Comparison of ENCODE assay signal across 8 cellular contexts in the genomic region with DNA sequence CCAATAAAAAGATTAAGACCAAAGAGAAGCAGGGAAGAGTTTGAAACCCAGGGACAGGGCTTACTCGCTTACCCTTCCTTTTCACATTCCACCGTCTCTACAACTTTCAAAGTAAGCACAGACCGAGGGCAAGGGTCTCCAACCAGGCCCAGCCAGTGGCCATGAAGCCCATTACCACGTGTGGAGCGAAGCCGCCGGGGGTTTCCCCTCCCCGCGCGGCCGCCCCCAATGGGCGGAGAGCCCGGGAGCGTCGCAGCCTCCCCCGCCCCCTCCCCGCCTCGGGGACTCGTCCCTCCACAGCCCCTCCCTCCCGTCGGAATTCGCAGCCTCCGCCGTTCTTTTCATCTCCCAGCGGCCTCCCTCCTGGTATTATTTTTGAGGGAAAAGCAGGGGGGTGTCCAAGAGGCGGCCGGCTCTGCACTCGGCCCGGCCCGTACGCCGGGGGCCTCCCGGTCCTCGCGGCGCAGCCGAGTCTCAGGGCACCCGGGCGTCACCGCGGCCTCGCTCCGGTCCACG. TPM values are rescaled to one million over a fixed set of nuclear protein-coding genes. Genes with fewer than 3 reads are reported as not detected.
DNase-seq lines count a peak whose midpoint lies in the region; ATAC-seq, FAIRE-seq and TF ChIP-seq lines count a peak whose summit lies in the region.

No MANE protein-coding gene starts in this region.

- no peaks in the 10 kb centered on the region for H3K9me3 ChIP-seq in HepG2 (ENCODE audit: low read length)

- H3K79me2 ChIP-seq in HepG2 (ENCODE audit: insufficient read depth, low read length): peaks cover 49% of the 10 kb centered on the region

- in situ Hi-C loops in HepG2 (cut with HindIII; ENCODE audit: extremely low pct_ligation_motif_present, low pct_unique_long_range_greater_than_20kb): no loop called here

- POLR2A ChIA-PET in HepG2 (lab: Yijun Ruan, JAX): interaction anchor here (1.0 to 1.4 kb wide), 3 partner anchors 51 to 106 kb away, joined by 3 to 7 read pairs (median 3); partner anchors contain the start of gene PHLDA1

- no peak for FAIRE-seq in HepG2 (lab: Jason Lieb, UNC)

- peaks cover 59% of the 10 kb centered on the region for H3K4me1 ChIP-seq in HepG2 (ENCODE audit: insufficient read depth, low read length)

- CTCF ChIA-PET in HepG2 (lab: Yijun Ruan, JAX; ENCODE audit: low intra/inter-chr PET ratio, low total read pairs): no interaction called here

- intact Hi-C loops in HepG2 (cut with micrococcal nuclease; ENCODE audit: unreplicated experiment): loop anchor here (2.0 to 10.0 kb wide), 3 partner anchors 73 to 381 kb away; partner anchors contain the start of gene BBS10

- no TSS peak for BruUV-seq in HepG2 (replicated peaks; lab: Mats Ljungman, UMichigan)

- H3K9ac ChIP-seq in HepG2 (ENCODE audit: insufficient read depth, low read depth, low read length): peak overlapping the region; percentile 94

- H3K27ac ChIP-seq in HepG2 (ENCODE audit: extremely low read length, insufficient read depth, low read length): peak overlapping the region; percentile 95

- peak; percentile 45 for DNase-seq in NCI-H2029 (lab: John Stamatoyannopoulos, UW)
- DNase-seq in NCI-H2029 treated with DMSO at 0.1 percent for 48 hours (lab: John Stamatoyannopoulos, UW): no peak
- DNase-seq in NCI-H2196 (lab: John Stamatoyannopoulos, UW; ENCODE audit: unreplicated experiment): peak; percentile 61
- peak; percentile 76 to 80 for DNase-seq in activated CD4-positive, alpha-beta T cell treated with anti-CD3 and anti-CD28 coated beads, Interleukin-2, amount 50 U/mL, for 4 hours
- DNase-seq in dermis blood vessel endothelial cell: peak; percentile 80
- DNase-seq in HepG2 (ENCODE audit: low spot score): peak; percentile 72
- peak; percentile 84 for DNase-seq in stimulated activated CD4-positive, alpha-beta T cell treated with anti-CD3 and anti-CD28 coated beads, Interleukin-4, amount 100 ng/mL, for 24 hours

- H3K4me2 ChIP-seq in HepG2 (ENCODE audit: low read depth, low read length): peak overlapping the region; percentile 87

- H4K20me1 ChIP-seq in HepG2 (ENCODE audit: insufficient read depth, low read length): peaks cover 39% of the 10 kb centered on the region

- no peaks in the 10 kb centered on the region for H3K36me3 ChIP-seq in HepG2 (replicated peaks in 1 of 2; ENCODE audit: control insufficient read depth in 1 of 2, insufficient read depth in 2 of 2, low read length in 2 of 2)

- WGBS in HepG2 (ENCODE audit: low lambda C conversion rate): 2% methylated on average over 5 of the region's 44 CpGs

- H3K27me3 ChIP-seq in HepG2 (ENCODE audit: control insufficient read depth in 1 of 2, insufficient read depth in 2 of 2, low read length in 2 of 2): no peaks in the 10 kb centered on the region

- TF ChIP-seq RAD21 in HepG2 (CRISPR knock-in tag; IDR thresholded peaks at IDR 0.05): no peak

- H2AFZ ChIP-seq in HepG2 (ENCODE audit: low read length): no peak overlapping the region

- ATAC-seq in HG02981 (IDR thresholded peaks at IDR 0.05; ENCODE audit: unreplicated experiment) (peak; percentile 30), HepG2 (peak; percentile 71)

- peak in 1 of 2 experiments; percentile 66; a peak in 2 of 4 replicates for TF ChIP-seq POLR2A in HepG2 (IDR thresholded peaks at IDR 0.05; ENCODE audit: insufficient read depth in 1 of 2, low read depth in 2 of 2, low read length in 2 of 2)

- TF ChIP-seq EP300 in HepG2 (IDR thresholded peaks at IDR 0.05; ENCODE audit: low read depth in 2 of 2, low read length in 2 of 2) (no peak), HepG2 (CRISPR knock-in tag; IDR thresholded peaks at IDR 0.05; ENCODE audit: borderline replicate concordance) (no peak)

- H3K4me3 ChIP-seq in HepG2 (replicated peaks in 1 of 3; ENCODE audit: insufficient read depth in 1 of 3, low read depth in 2 of 3, low read length in 3 of 3): peak overlapping the region; percentile 73 to 88 (median 74)

- no peak for TF ChIP-seq CTCF in HepG2 (CRISPR knock-in tag; IDR thresholded peaks at IDR 0.05)

RNA-seq across cellular contexts. Expression of gene NAP1L1, which starts 0.7 kb away (rescaled TPM):
- total RNA-seq in dermis blood vessel endothelial cell (253 and 400 TPM in 2 replicates), HepG2 (2016; rRNA removed; fragmentation: Illumina TruSeq; extraction: Trizol) (309 and 454 TPM in 2 replicates)
- total RNA-seq in HepG2 (2016; cell fraction: cytosol; rRNA removed; fragmentation: Illumina TruSeq; extraction: Trizol; ENCODE audit: low read depth): 121 and 153 TPM in 2 replicates
- total RNA-seq in HepG2 (2016; cell fraction: insoluble cytoplasmic fraction; rRNA removed; fragmentation: Illumina TruSeq; extraction: Trizol): 331 and 431 TPM in 2 replicates
- 376 and 465 TPM in 2 replicates for total RNA-seq in HepG2 (2016; cell fraction: membrane; rRNA removed; fragmentation: Illumina TruSeq; extraction: Trizol)
- total RNA-seq in HepG2 (2016; cell fraction: nucleus; rRNA removed; fragmentation: Illumina TruSeq; extraction: Trizol): 177 and 205 TPM in 2 replicates
- 154 and 207 TPM in 2 replicates for polyA plus RNA-seq in HepG2 (2011; rRNA removed)
- 106 and 129 TPM in 2 replicates for polyA plus RNA-seq in HepG2 (2011; cell fraction: cytosol; rRNA removed)
- 58.1 and 82.0 TPM in 2 replicates for polyA plus RNA-seq in HepG2 (2011; cell fraction: nucleus; rRNA removed)
- polyA plus RNA-seq in HepG2 (2012): 483 and 505 TPM in 2 replicates
- polyA plus RNA-seq in HepG2 (2016; cell fraction: cytosol; fragmentation: Illumina TruSeq; extraction: Trizol; ENCODE audit: low read depth): 301 and 332 TPM in 2 replicates
- 675 and 683 TPM in 2 replicates for polyA plus RNA-seq in HepG2 (2016; cell fraction: insoluble cytoplasmic fraction; fragmentation: Illumina TruSeq; extraction: Trizol; ENCODE audit: low read depth)
- polyA plus RNA-seq in HepG2 (2016; cell fraction: membrane; fragmentation: Illumina TruSeq; extraction: Trizol; ENCODE audit: low read depth): 622 and 757 TPM in 2 replicates
- polyA plus RNA-seq in HepG2 (2016; cell fraction: nucleus; fragmentation: Illumina TruSeq; extraction: Trizol; ENCODE audit: insufficient read depth, low read depth): 341 and 359 TPM in 2 replicates
- 35.4 and 66.0 TPM in 2 replicates for polyA minus RNA-seq in HepG2 (2011; rRNA and poly(A)+ RNA removed; ENCODE audit: low replicate concordance)
- 145 and 146 TPM in 2 replicates for polyA minus RNA-seq in HepG2 (2011; cell fraction: cytosol; rRNA and poly(A)+ RNA removed)
- 185 and 189 TPM in 2 replicates for polyA minus RNA-seq in HepG2 (2011; cell fraction: nucleus; rRNA and poly(A)+ RNA removed)

RNA-seq across cellular contexts. Expression of gene PHLDA1, which starts 52.2 kb away (rescaled TPM):
- total RNA-seq in dermis blood vessel endothelial cell (23.5 and 26.5 TPM in 2 replicates), HepG2 (2016; rRNA removed; fragmentation: Illumina TruSeq; extraction: Trizol) (41.0 and 42.6 TPM in 2 replicates)
- 17.8 and 19.6 TPM in 2 replicates for total RNA-seq in HepG2 (2016; cell fraction: cytosol; rRNA removed; fragmentation: Illumina TruSeq; extraction: Trizol; ENCODE audit: low read depth)
- 40.7 and 41.0 TPM in 2 replicates for total RNA-seq in HepG2 (2016; cell fraction: insoluble cytoplasmic fraction; rRNA removed; fragmentation: Illumina TruSeq; extraction: Trizol)
- 46.7 and 48.5 TPM in 2 replicates for total RNA-seq in HepG2 (2016; cell fraction: membrane; rRNA removed; fragmentation: Illumina TruSeq; extraction: Trizol)
- total RNA-seq in HepG2 (2016; cell fraction: nucleus; rRNA removed; fragmentation: Illumina TruSeq; extraction: Trizol): 48.4 and 49.5 TPM in 2 replicates
- polyA plus RNA-seq in HepG2 (2011; rRNA removed): 30.5 and 33.8 TPM in 2 replicates
- 25.4 and 27.1 TPM in 2 replicates for polyA plus RNA-seq in HepG2 (2011; cell fraction: cytosol; rRNA removed)
- polyA plus RNA-seq in HepG2 (2011; cell fraction: nucleus; rRNA removed): 24.3 and 25.8 TPM in 2 replicates
- polyA plus RNA-seq in HepG2 (2012): 19.1 and 25.3 TPM in 2 replicates
- 10.9 and 15.0 TPM in 2 replicates for polyA plus RNA-seq in HepG2 (2016; cell fraction: cytosol; fragmentation: Illumina TruSeq; extraction: Trizol; ENCODE audit: low read depth)
- polyA plus RNA-seq in HepG2 (2016; cell fraction: insoluble cytoplasmic fraction; fragmentation: Illumina TruSeq; extraction: Trizol; ENCODE audit: low read depth): 61.4 and 62.2 TPM in 2 replicates
- polyA plus RNA-seq in HepG2 (2016; cell fraction: membrane; fragmentation: Illumina TruSeq; extraction: Trizol; ENCODE audit: low read depth): 29.1 and 33.4 TPM in 2 replicates
- polyA plus RNA-seq in HepG2 (2016; cell fraction: nucleus; fragmentation: Illumina TruSeq; extraction: Trizol; ENCODE audit: insufficient read depth, low read depth): 87.7 and 87.9 TPM in 2 replicates
- 3.0 and 40.9 TPM in 2 replicates for polyA minus RNA-seq in HepG2 (2011; rRNA and poly(A)+ RNA removed; ENCODE audit: low replicate concordance)
- 43.4 and 48.0 TPM in 2 replicates for polyA minus RNA-seq in HepG2 (2011; cell fraction: cytosol; rRNA and poly(A)+ RNA removed)
- 53.5 and 53.8 TPM in 2 replicates for polyA minus RNA-seq in HepG2 (2011; cell fraction: nucleus; rRNA and poly(A)+ RNA removed)
